ENCODE assay signal across 23 cellular contexts in genomic region chr6:231779-232178, GRCh38.
A peak's percentile ranks its signal among the peaks of the same experiment; 100 is the strongest.
DNase-seq lines count a peak whose midpoint lies in the region; ATAC-seq, FAIRE-seq and TF ChIP-seq lines count a peak whose summit lies in the region.
"Had no signal": no experiment of that assay in that cellular context is flagged by ENCODE, and none has a peak within 500 bp of the region (broad histone marks: within the 10 kb centered on the region; RNA-seq: fewer than 3 reads in every experiment).

No MANE protein-coding gene starts in this region.

- RAD21 ChIA-PET in GM12878 (lab: Charles Lee; ENCODE audit: unreplicated experiment), result interaction anchor here (0.9 to 3.9 kb wide), 17 partner anchors 12 to 133 kb away, joined by 3 to 28 read pairs (median 5); no protein-coding TSS in a partner anchor

- H3K4me2 ChIP-seq in GM12878 (ENCODE audit: control insufficient read depth, insufficient read depth), result 0 out of 2 replicates have a peak overlapping the region, but pooled peaks have one; percentile 11
- H3K4me2 ChIP-seq: BLaER1 had no signal

- POLR2A ChIA-PET in GM12878 (lab: Charles Lee), result interaction anchor here (0.7 to 2.0 kb wide), 4 partner anchors 16 to 61 kb away, joined by 3 to 6 read pairs (median 4); partner anchors contain the start of gene DUSP22

- TF ChIP-seq POLR2A in GM12878 (IDR thresholded peaks at IDR 0.05; ENCODE audit: low read depth, low read length), result no peak

- CTCF ChIA-PET in GM12878 (lab: Yijun Ruan, JAX), result interaction anchor here (1.5 to 2.1 kb wide), 4 partner anchors 14 to 59 kb away, joined by 4 to 9 read pairs (median 5); no protein-coding TSS in a partner anchor

- no peaks in the 10 kb centered on the region for H3K36me3 ChIP-seq in GM12878 (ENCODE audit: control insufficient read depth in 2 of 2, insufficient read depth in 2 of 2, low read length in 1 of 2)
- H3K36me3 ChIP-seq: BLaER1, SJSA1 had no signal

- FAIRE-seq in GM12878 (lab: Jason Lieb, UNC), result peak; percentile 38
- FAIRE-seq: A204.1, H54, HepG2 had no signal

- H3K9ac ChIP-seq in GM12878 (ENCODE audit: control insufficient read depth, insufficient read depth, low read length), result peak overlapping the region; percentile 44
- H3K9ac ChIP-seq: BLaER1 had no signal

- no peaks in the 10 kb centered on the region for H3K27me3 ChIP-seq in GM12878 (replicated peaks in 1 of 2; ENCODE audit: control insufficient read depth in 2 of 2, insufficient read depth in 2 of 2, low read length in 1 of 2)
- H3K27me3 ChIP-seq: BLaER1, SJSA1 had no signal

- no peak overlapping the region; the same call in 1 of the 2 replicates for H2AFZ ChIP-seq in GM12878 (ENCODE audit: control insufficient read depth, low read depth, low read length)

- intact Hi-C loops in GM12878 (cut with micrococcal nuclease; ENCODE audit: unreplicated experiment), result no loop called here

- peak; percentile 58 for DNase-seq in activated CD8-positive, alpha-beta memory T cell treated with anti-CD3 and anti-CD28 coated beads for 24 hours
- no peak for DNase-seq in activated CD8-positive, alpha-beta memory T cell treated with anti-CD3 and anti-CD28 coated beads, Interleukin-2, amount 50 U/mL, for 4 hours
- DNase-seq in GM13976 (ENCODE audit: low spot score) (peak; percentile 70), GM12878 (ENCODE audit: low read depth, low spot score) (peak; percentile 92), NCI-H2107 treated with DMSO at 0.1 percent for 48 hours (lab: John Stamatoyannopoulos, UW; ENCODE audit: unreplicated experiment) (no peak)
- no peak for DNase-seq in stimulated activated CD4-positive, alpha-beta T cell treated with anti-CD3 and anti-CD28 coated beads, Interleukin-4, amount 100 ng/mL, for 1 hour
- DNase-seq: CD8-positive, alpha-beta memory T cell; GDM1; HFFc6; KG1; NCI-H1417 treated with DMSO at 0.1 percent for 48 hours; NCI-H1930; NCI-H2171 treated with DMSO at 0.1 percent for 48 hours; NCI-H446 treated with DMSO at 0.1 percent for 48 hours; NK-92 treated with Interleukin-12 subunit alpha and Interleukin-12 subunit beta, amount 100 ng/mL, for 24 hours; PC-3 had no signal

- no peak for TF ChIP-seq CTCF in GM13976 (IDR thresholded peaks at IDR 0.05; ENCODE audit: borderline replicate concordance, control extremely low read depth, extremely low read depth, insufficient read depth, missing control alignments)
- TF ChIP-seq CTCF in GM12878 (IDR thresholded peaks at IDR 0.05 in 2 of 3, conservative IDR thresholded peaks at IDR 0.05 in 1 of 3; ENCODE audit: control insufficient read depth in 2 of 3, extremely low read depth in 1 of 3, insufficient read depth in 1 of 3, low read depth in 3 of 3, low read length in 3 of 3), result no peak

- no peaks in the 10 kb centered on the region for H3K9me3 ChIP-seq in GM12878 (replicated peaks; ENCODE audit: control insufficient read depth, insufficient read depth, low read length)
- H3K9me3 ChIP-seq: BLaER1, SJSA1 had no signal

- no peak overlapping the region for H3K4me3 ChIP-seq in GM12878
- H3K4me3 ChIP-seq: BLaER1, SJSA1 had no signal

- peak in 1 of 2 experiments; percentile 70; a peak in 1 of 4 replicates for TF ChIP-seq EP300 in GM12878 (IDR thresholded peaks at IDR 0.05; ENCODE audit: borderline replicate concordance in 1 of 2, control insufficient read depth in 1 of 2, low read depth in 2 of 2, low read length in 2 of 2)

- BruUV-seq in GM12878 (replicated peaks; lab: Mats Ljungman, UMichigan), result no TSS peak

- peak; percentile 26 for ATAC-seq in HG02610 (IDR thresholded peaks at IDR 0.05; ENCODE audit: unreplicated experiment)
- ATAC-seq in GM12878, result peak; percentile 23
- no peak for ATAC-seq in SK-N-SH treated with all-trans-retinoic acid at 6 μM for 48 hours
- ATAC-seq: HepG2, PC-3 had no signal

- WGBS in GM12878 (ENCODE audit: insufficient coverage, insufficient replicate concordance, low lambda C conversion rate, missing lambda C conversion rate), result 8% methylated on average over 4 of the region's 4 CpGs

- SMC1A ChIA-PET in GM12878 (lab: Charles Lee; ENCODE audit: uncharacterized antibody, unreplicated experiment), result interaction anchor here (0.8 to 10.8 kb wide), 17 partner anchors 9 to 166 kb away, joined by 3 to 150 read pairs (median 5); no protein-coding TSS in a partner anchor

- peak; percentile 9; the same call in 1 of the 2 replicates for TF ChIP-seq RAD21 in GM12878 (IDR thresholded peaks at IDR 0.05; ENCODE audit: insufficient read depth, low read depth, low read length)

- H4K20me1 ChIP-seq in GM12878 (ENCODE audit: control insufficient read depth, insufficient read depth), result no peaks in the 10 kb centered on the region
- H4K20me1 ChIP-seq: BLaER1 had no signal

- in situ Hi-C loops in GM13976 (cut with MboI; ENCODE audit: low sequenced_read_pairs, unreplicated experiment), result no loop called here
- in situ Hi-C loops in GM12878 (cut with MboI), result no loop called here

- H3K4me1 ChIP-seq in GM12878 (ENCODE audit: control insufficient read depth, insufficient read depth, low read length), result peaks cover 89% of the 10 kb centered on the region

- H3K79me2 ChIP-seq in GM12878 (ENCODE audit: control insufficient read depth, insufficient read depth, low read length), result peaks cover 3% of the 10 kb centered on the region

- peak overlapping the region; percentile 94 for H3K27ac ChIP-seq in GM12878 (ENCODE audit: control insufficient read depth, insufficient read depth)
- H3K27ac ChIP-seq: BLaER1, SJSA1 had no signal

TF ChIP-seq in GM12878, 131 proteins besides CTCF, POLR2A, EP300 and RAD21 (continues in another document):
- TF ChIP-seq STAT3 (IDR thresholded peaks at IDR 0.05; ENCODE audit: low read depth, low read length), result no peak
- TF ChIP-seq TCF12 (IDR thresholded peaks at IDR 0.05; ENCODE audit: low read depth, low read length), result peak; percentile 67; the same call in 1 of the 2 replicates
- no peak for TF ChIP-seq BRCA1 (IDR thresholded peaks at IDR 0.05; ENCODE audit: low read depth, low read length)
- TF ChIP-seq EZH2 (IDR thresholded peaks at IDR 0.05; ENCODE audit: borderline replicate concordance, control insufficient read depth, low read depth, low read length), result no peak
- no peak for TF ChIP-seq USF1 (IDR thresholded peaks at IDR 0.05; ENCODE audit: borderline replicate concordance, extremely low read length, insufficient read depth, low read depth, low read length)
- TF ChIP-seq ATF3 (IDR thresholded peaks at IDR 0.05; ENCODE audit: borderline replicate concordance, extremely low read depth, low read depth, low read length), result no peak
- peak; percentile 75 for TF ChIP-seq EED (IDR thresholded peaks at IDR 0.05; ENCODE audit: low read depth)

TF ChIP-seq in SK-N-SH treated with all-trans-retinoic acid at 6 μM for 48 hours, 23 proteins besides CTCF, POLR2A, EP300 and RAD21:
- TF ChIP-seq RARB (CRISPR knock-in tag; IDR thresholded peaks at IDR 0.05) (no peak), PPARA (CRISPR knock-in tag; IDR thresholded peaks at IDR 0.05; ENCODE audit: borderline replicate concordance) (no peak), TCF4 (CRISPR knock-in tag; IDR thresholded peaks at IDR 0.05; ENCODE audit: borderline replicate concordance) (no peak), POU6F1 (CRISPR knock-in tag; IDR thresholded peaks at IDR 0.05; ENCODE audit: borderline replicate concordance, low read depth) (no peak)

Comparison
In these comparisons a context has a peak if more than half of its experiments do, and no peak if none do; other contexts are left out.
1. DNase-seq: peak in activated CD8-positive, alpha-beta memory T cell treated with anti-CD3 and anti-CD28 coated beads for 24 hours (single experiment), GM13976 (single experiment) and GM12878 (single experiment); none in activated CD8-positive, alpha-beta memory T cell treated with anti-CD3 and anti-CD28 coated beads, Interleukin-2, amount 50 U/mL, for 4 hours (single experiment), stimulated activated CD4-positive, alpha-beta T cell treated with anti-CD3 and anti-CD28 coated beads, Interleukin-4, amount 100 ng/mL, for 1 hour (single experiment) and NCI-H2107 treated with DMSO at 0.1 percent for 48 hours (single experiment).